In genomic region chr6:51965222-51965801, GRCh38 we compare ENCODE assay signal across 33 cellular contexts.
"Had no signal": no experiment of that assay in that cellular context is flagged by ENCODE, and none has a peak within 500 bp of the region (broad histone marks: within the 10 kb centered on the region; RNA-seq: fewer than 3 reads in every experiment).

No MANE protein-coding gene starts in this region.

- H3K9me3 ChIP-seq: body of pancreas, breast epithelium had no signal

- H3K4me3 Mint-ChIP-seq: activated B cell treated with CpG ODN at 0.5 μM for 24 hours; activated CD4-positive, alpha-beta memory T cell treated with anti-CD3 and anti-CD28 coated beads, Interleukin-2, amount 10 ng/mL, durations not matched to agents 7 days and 5 days; activated CD4-positive, alpha-beta T cell treated with anti-CD3 and anti-CD28 coated beads, Interleukin-2, amount 10 ng/mL, durations not matched to agents 24 days and 14 days; activated CD8-positive, alpha-beta memory T cell treated with anti-CD3 and anti-CD28 coated beads, Interleukin-2, amount 10 ng/mL, durations not matched to agents 7 days and 5 days; activated CD8-positive, alpha-beta T cell treated with anti-CD3 and anti-CD28 coated beads, Interleukin-2, amount 10 ng/mL, durations not matched to agents 7 days and 5 days; activated naive CD4-positive, alpha-beta T cell treated with anti-CD3 and anti-CD28 coated beads, Interleukin-2, amount 10 ng/mL, durations not matched to agents 7 days and 5 days; activated naive CD4-positive, alpha-beta T cell treated with anti-CD3 and anti-CD28 coated beads, Interleukin-2, amount 50 U/mL, for 24 hours; activated naive CD8-positive, alpha-beta T cell; activated naive CD8-positive, alpha-beta T cell treated with anti-CD3 and anti-CD28 coated beads, Interleukin-2, amount 10 ng/mL, durations not matched to agents 7 days and 5 days; activated naive CD8-positive, alpha-beta T cell treated with anti-CD3 and anti-CD28 coated beads, Interleukin-2, amount 50 U/mL, for 24 hours; activated T-cell treated with anti-CD3 and anti-CD28 coated beads, Interleukin-2, amount 50 U/mL, for 24 hours; T-cell; T-helper 2 cell treated with Interferon-gamma antibody and Interleukin-4, amounts not matched to agents 5 μg/mL and 100 μg/mL, for 36 hours had no signal

- H3K27me3 Mint-ChIP-seq: activated CD4-positive, alpha-beta memory T cell treated with anti-CD3 and anti-CD28 coated beads, Interleukin-2, amount 10 ng/mL, durations not matched to agents 7 days and 5 days had no signal

- H3K27ac ChIP-seq: body of pancreas, brain microvascular endothelial cell, breast epithelium, VCaP had no signal

- ATAC-seq: activated CD8-positive, alpha-beta memory T cell treated with anti-CD3 and anti-CD28 coated beads, Interleukin-2, amount 10 ng/mL, durations not matched to agents 7 days and 5 days; activated CD8-positive, alpha-beta T cell treated with anti-CD3 and anti-CD28 coated beads, Interleukin-2, amount 10 ng/mL, durations not matched to agents 7 days and 5 days; activated naive CD8-positive, alpha-beta T cell treated with anti-CD3 and anti-CD28 coated beads, Interleukin-2, amount 50 U/mL, for 24 hours; body of pancreas; T-cell had no signal

- H3K4me3 ChIP-seq: body of pancreas, breast epithelium had no signal

- H3K9me3 Mint-ChIP-seq: activated B cell treated with CpG ODN at 0.5 μM for 24 hours; activated CD4-positive, alpha-beta memory T cell treated with anti-CD3 and anti-CD28 coated beads, Interleukin-2, amount 10 ng/mL, durations not matched to agents 7 days and 5 days; activated CD4-positive, alpha-beta T cell treated with anti-CD3 and anti-CD28 coated beads, Interleukin-2, amount 10 ng/mL, durations not matched to agents 24 days and 14 days; activated naive CD4-positive, alpha-beta T cell treated with anti-CD3 and anti-CD28 coated beads, Interleukin-2, amount 10 ng/mL, durations not matched to agents 7 days and 5 days; activated naive CD8-positive, alpha-beta T cell treated with anti-CD3 and anti-CD28 coated beads, Interleukin-2, amount 10 ng/mL, durations not matched to agents 7 days and 5 days; activated naive CD8-positive, alpha-beta T cell treated with anti-CD3 and anti-CD28 coated beads, Interleukin-2, amount 50 U/mL, for 24 hours; activated T-cell treated with anti-CD3 and anti-CD28 coated beads, Interleukin-2, amount 50 U/mL, for 24 hours; activated T-helper 2 cell treated with anti-CD3 and anti-CD28 coated beads, Interferon-gamma antibody, Interleukin-2, Interleukin-4, amounts not matched to agents 10 μg/mL and 5 μg/mL and 100 μg/mL, durations not matched to agents 14 hours and 24 hours and 36 hours; T-helper 2 cell treated with Interferon-gamma antibody and Interleukin-4, amounts not matched to agents 5 μg/mL and 100 μg/mL, for 36 hours had no signal

- H3K27ac Mint-ChIP-seq: activated B cell treated with CpG ODN at 0.5 μM for 24 hours; activated CD4-positive, alpha-beta memory T cell treated with anti-CD3 and anti-CD28 coated beads, Interleukin-2, amount 10 ng/mL, durations not matched to agents 7 days and 5 days; activated CD4-positive, alpha-beta T cell treated with anti-CD3 and anti-CD28 coated beads, Interleukin-2, amount 10 ng/mL, durations not matched to agents 24 days and 14 days; activated CD8-positive, alpha-beta memory T cell treated with anti-CD3 and anti-CD28 coated beads, Interleukin-2, amount 10 ng/mL, durations not matched to agents 7 days and 5 days; activated CD8-positive, alpha-beta T cell treated with anti-CD3 and anti-CD28 coated beads, Interleukin-2, amount 10 ng/mL, durations not matched to agents 7 days and 5 days; activated naive CD4-positive, alpha-beta T cell treated with anti-CD3 and anti-CD28 coated beads, Interleukin-2, amount 10 ng/mL, durations not matched to agents 7 days and 5 days; activated naive CD4-positive, alpha-beta T cell treated with anti-CD3 and anti-CD28 coated beads, Interleukin-2, amount 50 U/mL, for 24 hours; activated naive CD8-positive, alpha-beta T cell; activated naive CD8-positive, alpha-beta T cell treated with anti-CD3 and anti-CD28 coated beads, Interleukin-2, amount 10 ng/mL, durations not matched to agents 7 days and 5 days; activated naive CD8-positive, alpha-beta T cell treated with anti-CD3 and anti-CD28 coated beads, Interleukin-2, amount 50 U/mL, for 24 hours; activated T-cell treated with anti-CD3 and anti-CD28 coated beads, Interleukin-2, amount 50 U/mL, for 24 hours; activated T-helper 2 cell treated with anti-CD3 and anti-CD28 coated beads, Interferon-gamma antibody, Interleukin-2, Interleukin-4, amounts not matched to agents 10 μg/mL and 5 μg/mL and 100 μg/mL, durations not matched to agents 14 hours and 24 hours and 36 hours; T-cell; T-helper 2 cell treated with Interferon-gamma antibody and Interleukin-4, amounts not matched to agents 5 μg/mL and 100 μg/mL, for 36 hours had no signal

- H3K36me3 Mint-ChIP-seq: activated CD8-positive, alpha-beta memory T cell treated with anti-CD3 and anti-CD28 coated beads, Interleukin-2, amount 10 ng/mL, durations not matched to agents 7 days and 5 days; activated naive CD4-positive, alpha-beta T cell treated with anti-CD3 and anti-CD28 coated beads, Interleukin-2, amount 10 ng/mL, durations not matched to agents 7 days and 5 days; activated naive CD4-positive, alpha-beta T cell treated with anti-CD3 and anti-CD28 coated beads, Interleukin-2, amount 50 U/mL, for 24 hours; activated naive CD8-positive, alpha-beta T cell; activated naive CD8-positive, alpha-beta T cell treated with anti-CD3 and anti-CD28 coated beads, Interleukin-2, amount 10 ng/mL, durations not matched to agents 7 days and 5 days; T-cell had no signal

- H3K36me3 ChIP-seq: brain microvascular endothelial cell, breast epithelium had no signal

- DNase-seq: activated B cell treated with CpG ODN at 0.5 μM for 24 hours; activated CD4-positive, alpha-beta memory T cell treated with anti-CD3 and anti-CD28 coated beads, Interleukin-2, amount 10 ng/mL, durations not matched to agents 7 days and 5 days; activated CD4-positive, alpha-beta T cell treated with anti-CD3 and anti-CD28 coated beads for 4 hours; activated CD4-positive, alpha-beta T cell treated with anti-CD3 and anti-CD28 coated beads, Interleukin-2, amount 10 ng/mL, durations not matched to agents 24 days and 14 days; activated CD4-positive, alpha-beta T cell treated with anti-CD3 and anti-CD28 coated beads, Interleukin-2, amount 50 U/mL, for 1 hour; activated CD4-positive, alpha-beta T cell treated with anti-CD3 and anti-CD28 coated beads, Interleukin-2, amount 50 U/mL, for 4 hours; activated CD4-positive, CD25-positive, alpha-beta regulatory T cell treated with anti-CD3 and anti-CD28 coated beads, Interleukin-2, amount 50 U/mL, for 72 hours; activated CD8-positive, alpha-beta memory T cell treated with anti-CD3 and anti-CD28 coated beads for 24 hours; activated CD8-positive, alpha-beta memory T cell treated with anti-CD3 and anti-CD28 coated beads, Interleukin-2, amount 10 ng/mL, durations not matched to agents 7 days and 5 days; activated CD8-positive, alpha-beta memory T cell treated with anti-CD3 and anti-CD28 coated beads, Interleukin-2, amount 50 U/mL, for 48 hours; activated CD8-positive, alpha-beta T cell treated with anti-CD3 and anti-CD28 coated beads, Interleukin-2, amount 10 ng/mL, durations not matched to agents 7 days and 5 days; activated effector memory CD4-positive, alpha-beta T cell treated with Interleukin-2 at 50 U/mL for 16 hours; activated gamma-delta T cell; activated naive CD4-positive, alpha-beta T cell treated with anti-CD3 and anti-CD28 coated beads, Interleukin-2, amount 10 ng/mL, durations not matched to agents 7 days and 5 days; activated naive CD4-positive, alpha-beta T cell treated with Interleukin-2 at 50 U/mL for 16 hours; activated naive CD8-positive, alpha-beta T cell treated with anti-CD3 and anti-CD28 coated beads, Interleukin-2, amount 10 ng/mL, durations not matched to agents 7 days and 5 days; activated naive CD8-positive, alpha-beta T cell treated with anti-CD3 and anti-CD28 coated beads, Interleukin-2, amount 50 U/mL, for 24 hours; activated T-cell treated with anti-CD3 and anti-CD28 coated beads, Interleukin-2, amount 50 U/mL, for 24 hours; activated T-cell treated with anti-CD3 and anti-CD28 coated beads, Interleukin-2, amount 50 U/mL, for 48 hours; amniotic stem cell; aorta; body of pancreas; brain microvascular endothelial cell; central memory CD4-positive, alpha-beta T cell; T-cell; T-helper 2 cell; T-helper 9 cell had no signal

- H3K27me3 ChIP-seq: body of pancreas, brain microvascular endothelial cell had no signal

- H3K4me1 ChIP-seq: body of pancreas, breast epithelium had no signal

- H3K4me1 Mint-ChIP-seq: activated B cell treated with CpG ODN at 0.5 μM for 24 hours; activated CD4-positive, alpha-beta memory T cell treated with anti-CD3 and anti-CD28 coated beads, Interleukin-2, amount 10 ng/mL, durations not matched to agents 7 days and 5 days; activated CD4-positive, alpha-beta T cell treated with anti-CD3 and anti-CD28 coated beads, Interleukin-2, amount 10 ng/mL, durations not matched to agents 24 days and 14 days; activated CD8-positive, alpha-beta memory T cell treated with anti-CD3 and anti-CD28 coated beads, Interleukin-2, amount 10 ng/mL, durations not matched to agents 7 days and 5 days; activated naive CD4-positive, alpha-beta T cell treated with anti-CD3 and anti-CD28 coated beads, Interleukin-2, amount 10 ng/mL, durations not matched to agents 7 days and 5 days; activated naive CD4-positive, alpha-beta T cell treated with anti-CD3 and anti-CD28 coated beads, Interleukin-2, amount 50 U/mL, for 24 hours; activated naive CD8-positive, alpha-beta T cell treated with anti-CD3 and anti-CD28 coated beads, Interleukin-2, amount 10 ng/mL, durations not matched to agents 7 days and 5 days; activated naive CD8-positive, alpha-beta T cell treated with anti-CD3 and anti-CD28 coated beads, Interleukin-2, amount 50 U/mL, for 24 hours; T-cell had no signal
